In the genomic region with DNA sequence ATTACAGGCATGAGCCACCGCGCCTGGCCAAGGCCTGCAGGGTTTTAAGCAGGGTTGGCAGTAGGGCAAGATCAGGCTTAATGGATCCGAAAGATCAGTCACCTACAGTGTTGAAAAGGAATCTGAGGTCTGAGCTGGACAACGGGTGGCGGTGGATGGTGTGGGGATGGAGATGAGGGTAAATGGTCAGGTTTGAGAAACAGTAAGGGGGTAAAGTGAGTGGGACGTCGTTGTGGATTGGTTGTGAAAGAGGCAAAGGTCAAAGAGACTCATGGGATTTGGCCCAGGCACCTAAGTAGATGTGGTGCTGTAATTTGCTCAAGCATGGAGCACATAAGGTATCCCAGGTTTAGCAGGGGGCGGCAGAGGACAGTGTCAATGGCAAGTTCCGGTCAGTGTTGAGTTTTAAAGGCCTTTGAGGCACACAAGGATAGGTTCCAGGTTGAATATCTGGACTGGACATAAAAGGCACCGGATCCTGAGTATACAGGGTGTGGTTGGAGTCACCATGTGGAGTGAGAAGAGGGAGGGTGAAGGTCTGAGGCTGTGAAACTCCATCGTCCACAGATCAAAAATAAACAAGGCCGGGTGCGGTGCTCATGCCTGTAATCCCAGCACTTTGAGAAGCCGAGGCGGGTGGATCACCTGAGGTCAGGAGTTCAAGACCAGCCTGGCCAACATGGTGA, we compare ENCODE assay signal across 1 cellular context.
TF ChIP-seq lines count a peak whose summit lies in the region.

No MANE protein-coding gene starts in this region.

TF ChIP-seq in K562, 482 proteins besides CTCF, POLR2A, EP300 and RAD21 (continues in another document):
- TF ChIP-seq, protein P1, sequence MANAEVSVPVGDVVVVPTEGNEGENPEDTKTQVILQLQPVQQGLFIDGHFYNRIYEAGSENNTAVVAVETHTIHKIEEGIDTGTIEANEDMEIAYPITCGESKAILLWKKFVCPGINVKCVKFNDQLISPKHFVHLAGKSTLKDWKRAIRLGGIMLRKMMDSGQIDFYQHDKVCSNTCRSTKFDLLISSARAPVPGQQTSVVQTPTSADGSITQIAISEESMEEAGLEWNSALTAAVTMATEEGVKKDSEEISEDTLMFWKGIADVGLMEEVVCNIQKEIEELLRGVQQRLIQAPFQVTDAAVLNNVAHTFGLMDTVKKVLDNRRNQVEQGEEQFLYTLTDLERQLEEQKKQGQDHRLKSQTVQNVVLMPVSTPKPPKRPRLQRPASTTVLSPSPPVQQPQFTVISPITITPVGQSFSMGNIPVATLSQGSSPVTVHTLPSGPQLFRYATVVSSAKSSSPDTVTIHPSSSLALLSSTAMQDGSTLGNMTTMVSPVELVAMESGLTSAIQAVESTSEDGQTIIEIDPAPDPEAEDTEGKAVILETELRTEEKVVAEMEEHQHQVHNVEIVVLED (CRISPR knock-in tag; IDR thresholded peaks at IDR 0.05), result no peak
- TF ChIP-seq CEBPB (tag; IDR thresholded peaks at IDR 0.05), result no peak
- no peak for TF ChIP-seq ZNF780A (CRISPR knock-in tag; IDR thresholded peaks at IDR 0.05)
- no peak for TF ChIP-seq CBX5 (IDR thresholded peaks at IDR 0.05; ENCODE audit: borderline replicate concordance, low read depth)
- no peak; the same call in 1 of the 2 replicates for TF ChIP-seq L3MBTL2 (IDR thresholded peaks at IDR 0.05)
- TF ChIP-seq ESRRB (CRISPR knock-in tag; IDR thresholded peaks at IDR 0.05; ENCODE audit: borderline replicate concordance), result no peak
- TF ChIP-seq FOXK2 (conservative IDR thresholded peaks at IDR 0.05 in 1 of 2, IDR thresholded peaks at IDR 0.05 in 1 of 2; ENCODE audit: low read depth in 2 of 2), result peak; percentile 23 to 57; a peak in 1 of 4 replicates
- TF ChIP-seq SAP30 (IDR thresholded peaks at IDR 0.05; ENCODE audit: borderline replicate concordance, insufficient read depth, low read depth, low read length, poor library complexity, severe bottlenecking), result no peak
- TF ChIP-seq TOE1 (IDR thresholded peaks at IDR 0.05; ENCODE audit: borderline replicate concordance), result peak; percentile 20; the same call in 1 of the 2 replicates
- no peak for TF ChIP-seq TOE1 (CRISPR knock-in tag; IDR thresholded peaks at IDR 0.05; ENCODE audit: borderline replicate concordance, low read depth)
- TF ChIP-seq ZBTB49 (CRISPR knock-in tag; IDR thresholded peaks at IDR 0.05; ENCODE audit: borderline replicate concordance), result no peak
- no peak for TF ChIP-seq SREBF1 (IDR thresholded peaks at IDR 0.05; ENCODE audit: borderline replicate concordance, low read depth, low read length)
- no peak for TF ChIP-seq CREB3L1 (IDR thresholded peaks at IDR 0.05; ENCODE audit: borderline replicate concordance, low read depth)
- TF ChIP-seq ELF1 (tag; IDR thresholded peaks at IDR 0.05), result no peak
- no peak for TF ChIP-seq SUPT5H (IDR thresholded peaks at IDR 0.05)
- no peak for TF ChIP-seq CBX1 (IDR thresholded peaks at IDR 0.05; ENCODE audit: low read depth)
- TF ChIP-seq, protein P2, sequence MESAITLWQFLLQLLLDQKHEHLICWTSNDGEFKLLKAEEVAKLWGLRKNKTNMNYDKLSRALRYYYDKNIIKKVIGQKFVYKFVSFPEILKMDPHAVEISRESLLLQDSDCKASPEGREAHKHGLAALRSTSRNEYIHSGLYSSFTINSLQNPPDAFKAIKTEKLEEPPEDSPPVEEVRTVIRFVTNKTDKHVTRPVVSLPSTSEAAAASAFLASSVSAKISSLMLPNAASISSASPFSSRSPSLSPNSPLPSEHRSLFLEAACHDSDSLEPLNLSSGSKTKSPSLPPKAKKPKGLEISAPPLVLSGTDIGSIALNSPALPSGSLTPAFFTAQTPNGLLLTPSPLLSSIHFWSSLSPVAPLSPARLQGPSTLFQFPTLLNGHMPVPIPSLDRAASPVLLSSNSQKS (CRISPR knock-in tag; IDR thresholded peaks at IDR 0.05), result no peak
- no peak for TF ChIP-seq ZNF75A (CRISPR knock-in tag; IDR thresholded peaks at IDR 0.05)
- no peak for TF ChIP-seq OTX1 (CRISPR knock-in tag; IDR thresholded peaks at IDR 0.05)
- no peak for TF ChIP-seq ZNF175 (CRISPR knock-in tag; IDR thresholded peaks at IDR 0.05; ENCODE audit: low read depth)
- TF ChIP-seq ETV1 (tag; conservative IDR thresholded peaks at IDR 0.05; ENCODE audit: low read depth), result peak; percentile 65
- no peak for TF ChIP-seq BCLAF1 (IDR thresholded peaks at IDR 0.05; ENCODE audit: borderline replicate concordance in 1 of 2, control insufficient read depth in 1 of 2, low read depth in 2 of 2, low read length in 1 of 2)
- TF ChIP-seq ZNF592 (IDR thresholded peaks at IDR 0.05), result peak; percentile 67
- TF ChIP-seq ZEB2 (IDR thresholded peaks at IDR 0.05), result no peak
- no peak for TF ChIP-seq BRCA1 (IDR thresholded peaks at IDR 0.05)
- TF ChIP-seq BRCA1 (CRISPR knock-in tag; IDR thresholded peaks at IDR 0.05), result no peak
- TF ChIP-seq ZNF239 (CRISPR knock-in tag; IDR thresholded peaks at IDR 0.05), result no peak
- TF ChIP-seq, protein P3, sequence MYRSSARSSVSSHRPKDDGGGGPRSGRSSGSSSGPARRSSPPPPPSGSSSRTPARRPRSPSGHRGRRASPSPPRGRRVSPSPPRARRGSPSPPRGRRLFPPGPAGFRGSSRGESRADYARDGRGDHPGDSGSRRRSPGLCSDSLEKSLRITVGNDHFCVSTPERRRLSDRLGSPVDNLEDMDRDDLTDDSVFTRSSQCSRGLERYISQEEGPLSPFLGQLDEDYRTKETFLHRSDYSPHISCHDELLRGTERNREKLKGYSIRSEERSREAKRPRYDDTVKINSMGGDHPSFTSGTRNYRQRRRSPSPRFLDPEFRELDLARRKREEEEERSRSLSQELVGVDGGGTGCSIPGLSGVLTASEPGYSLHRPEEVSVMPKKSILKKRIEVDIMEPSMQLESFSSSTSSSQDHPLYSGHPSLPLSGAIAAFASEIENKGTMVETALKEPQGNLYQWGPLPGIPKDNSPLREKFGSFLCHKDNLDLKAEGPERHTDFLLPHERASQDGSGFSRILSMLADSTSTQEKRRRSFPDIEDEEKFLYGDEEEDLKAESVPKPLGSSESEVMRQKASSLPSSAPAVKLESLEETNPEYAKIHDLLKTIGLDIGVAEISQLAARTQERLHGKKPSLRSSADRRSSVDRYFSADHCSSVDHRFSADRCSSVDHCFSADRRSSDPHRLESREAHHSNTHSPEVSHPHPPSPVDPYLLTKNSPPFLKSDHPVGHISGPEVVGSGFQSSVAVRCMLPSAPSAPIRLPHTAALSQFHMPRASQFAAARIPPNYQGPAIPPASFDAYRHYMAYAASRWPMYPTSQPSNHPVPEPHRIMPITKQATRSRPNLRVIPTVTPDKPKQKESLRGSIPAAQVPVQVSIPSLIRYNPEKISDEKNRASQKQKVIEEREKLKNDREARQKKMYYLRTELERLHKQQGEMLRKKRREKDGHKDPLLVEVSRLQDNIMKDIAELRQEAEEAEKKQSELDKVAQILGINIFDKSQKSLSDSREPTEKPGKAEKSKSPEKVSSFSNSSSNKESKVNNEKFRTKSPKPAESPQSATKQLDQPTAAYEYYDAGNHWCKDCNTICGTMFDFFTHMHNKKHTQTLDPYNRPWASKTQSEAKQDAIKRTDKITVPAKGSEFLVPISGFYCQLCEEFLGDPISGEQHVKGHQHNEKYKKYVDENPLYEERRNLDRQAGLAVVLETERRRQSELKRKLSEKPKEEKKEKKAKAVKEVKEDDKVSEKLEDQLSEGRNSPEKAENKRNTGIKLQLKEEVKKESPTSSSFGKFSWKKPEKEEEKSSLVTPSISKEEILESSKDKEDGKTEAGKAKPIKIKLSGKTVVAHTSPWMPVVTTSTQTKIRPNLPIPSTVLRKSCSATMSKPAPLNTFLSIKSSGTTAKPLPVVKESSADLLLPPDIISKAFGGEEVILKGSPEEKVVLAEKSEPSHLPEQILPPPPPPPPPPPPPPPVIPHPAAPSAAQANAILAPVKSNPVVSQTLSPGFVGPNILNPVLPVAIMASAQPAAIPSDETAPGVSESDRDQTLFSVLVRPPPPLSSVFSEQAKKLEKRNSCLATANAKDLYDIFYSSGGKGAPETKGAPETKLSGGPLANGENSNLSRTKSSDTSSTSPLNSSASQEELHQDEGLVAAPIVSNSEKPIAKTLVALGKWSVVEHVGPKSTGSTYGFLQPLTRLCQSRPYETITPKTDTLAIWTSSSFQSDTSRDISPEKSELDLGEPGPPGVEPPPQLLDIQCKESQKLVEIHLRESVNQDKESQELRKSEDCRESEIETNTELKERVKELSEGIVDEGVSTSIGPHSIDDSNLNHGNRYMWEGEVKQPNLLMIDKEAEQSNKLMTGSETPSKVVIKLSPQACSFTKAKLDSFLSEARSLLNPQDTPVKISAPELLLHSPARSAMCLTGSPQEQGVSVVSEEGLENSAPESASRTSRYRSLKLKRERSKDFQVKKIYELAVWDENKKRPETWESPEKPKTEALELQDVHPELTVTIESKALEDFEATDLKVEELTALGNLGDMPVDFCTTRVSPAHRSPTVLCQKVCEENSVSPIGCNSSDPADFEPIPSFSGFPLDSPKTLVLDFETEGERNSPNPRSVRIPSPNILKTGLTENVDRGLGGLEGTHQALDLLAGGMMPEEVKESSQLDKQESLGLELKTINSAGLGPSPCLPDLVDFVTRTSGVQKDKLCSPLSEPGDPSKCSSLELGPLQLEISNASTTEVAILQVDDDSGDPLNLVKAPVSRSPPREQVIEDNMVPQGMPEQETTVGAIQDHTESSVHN (IDR thresholded peaks at IDR 0.05; ENCODE audit: borderline replicate concordance in 1 of 2, low read depth in 1 of 2), result no peak
- TF ChIP-seq ZNF121 (CRISPR knock-in tag; conservative IDR thresholded peaks at IDR 0.05), result no peak
- TF ChIP-seq ETV5 (CRISPR knock-in tag; IDR thresholded peaks at IDR 0.05; ENCODE audit: low read depth), result peak; percentile 72; the same call in 1 of the 2 replicates
- TF ChIP-seq ZNF408 (CRISPR knock-in tag; IDR thresholded peaks at IDR 0.05; ENCODE audit: low read depth), result no peak
- no peak for TF ChIP-seq RHOXF2B (CRISPR knock-in tag; conservative IDR thresholded peaks at IDR 0.05)
- TF ChIP-seq POLR2G (IDR thresholded peaks at IDR 0.05; ENCODE audit: low read depth, low read length), result no peak
